ENCODE assay signal across 8 cellular contexts in genomic region chr14:34981743-34982420, GRCh38. TPM values are rescaled to one million over a fixed set of nuclear protein-coding genes. Genes with fewer than 3 reads are reported as not detected.
DNase-seq lines count a peak whose midpoint lies in the region; ATAC-seq and TF ChIP-seq lines count a peak whose summit lies in the region.

No MANE protein-coding gene starts in this region.

- H3K4me2 ChIP-seq in GM23338 = peak overlapping the region; percentile 84

- H3K4me1 Mint-ChIP-seq in GM23338 = peaks cover 18% of the 10 kb centered on the region
- peaks cover 15% of the 10 kb centered on the region for H3K4me1 Mint-ChIP-seq in progenitor cell of endocrine pancreas (ENCODE audit: low read depth)

- H3K4me3 ChIP-seq in GM08714 (ENCODE audit: low read length) (peak overlapping the region; percentile 89), GM23338 (peak overlapping the region; percentile 58)

- no peaks in the 10 kb centered on the region for H4K20me1 ChIP-seq in GM23338 (replicated peaks; ENCODE audit: insufficient read depth)

- H3K27ac ChIP-seq in GM23338 (ENCODE audit: low read depth) (peak overlapping the region; percentile 90), foreskin keratinocyte (peak overlapping the region; percentile 36)

- no peaks in the 10 kb centered on the region for H3K36me3 ChIP-seq in GM23338 (ENCODE audit: insufficient read depth)

- ATAC-seq in GM23338 = peak; percentile 31
- ATAC-seq in foreskin keratinocyte = peak; percentile 6

- H3K27me3 Mint-ChIP-seq in GM23338 (ENCODE audit: insufficient read depth, low read depth, poor library complexity) (peaks cover 10% of the 10 kb centered on the region), progenitor cell of endocrine pancreas (no peaks in the 10 kb centered on the region)

- H3K27me3 ChIP-seq in GM23338 (ENCODE audit: insufficient read depth) (no peaks in the 10 kb centered on the region), foreskin keratinocyte (no peaks in the 10 kb centered on the region)

- TF ChIP-seq CTCF in GM23338 (conservative IDR thresholded peaks at IDR 0.05; ENCODE audit: low read depth in 2 of 2) (peak; percentile 1 to 55; a peak in 2 of 4 replicates), foreskin keratinocyte (conservative IDR thresholded peaks at IDR 0.05) (no peak), progenitor cell of endocrine pancreas (IDR thresholded peaks at IDR 0.05; ENCODE audit: unreplicated experiment) (peak; percentile 28)

- peaks cover 8% of the 10 kb centered on the region; the same call in 1 of the 2 replicates for H3F3A ChIP-seq in GM23338 (replicated peaks; ENCODE audit: low read depth)

- H3K9me2 ChIP-seq in GM23338 (ENCODE audit: insufficient read depth) = no peaks in the 10 kb centered on the region

- H3K4me3 Mint-ChIP-seq in GM23338 = no peak overlapping the region
- H3K4me3 Mint-ChIP-seq in progenitor cell of endocrine pancreas (ENCODE audit: low read depth) = no peak overlapping the region

- H3K9me3 Mint-ChIP-seq in GM23338 (no peaks in the 10 kb centered on the region), progenitor cell of endocrine pancreas (ENCODE audit: low read depth) (no peaks in the 10 kb centered on the region)

- peaks cover 86% of the 10 kb centered on the region for H3K79me2 ChIP-seq in GM23338 (replicated peaks; ENCODE audit: insufficient read depth)

- DNase-seq in GM23338 (ENCODE audit: low spot score) (peak; percentile 43), NCI-H2227 (lab: John Stamatoyannopoulos, UW; ENCODE audit: unreplicated experiment) (peak; percentile 67), activated T-cell treated with anti-CD3 and anti-CD28 coated beads for 48 hours (ENCODE audit: low read depth) (peak; percentile 33), foreskin keratinocyte (peak in 1 of 2 donors; percentile 13), progenitor cell of endocrine pancreas (ENCODE audit: low spot score, unreplicated experiment) (no peak), OCI-M2 (lab: John Stamatoyannopoulos, UW; ENCODE audit: unreplicated experiment) (no peak), NCI-H748 (lab: John Stamatoyannopoulos, UW; ENCODE audit: unreplicated experiment) (no peak)

- H3K4me1 ChIP-seq in GM23338 (ENCODE audit: insufficient read depth) (peaks cover 10% of the 10 kb centered on the region), foreskin keratinocyte (peaks cover 9% of the 10 kb centered on the region)

- H3K27ac Mint-ChIP-seq in GM23338 (no peak overlapping the region), progenitor cell of endocrine pancreas (no peak overlapping the region)

- H3K36me3 Mint-ChIP-seq in GM23338 (ENCODE audit: low read depth) (peaks cover 4% of the 10 kb centered on the region; the same call in 2 of the 3 replicates), progenitor cell of endocrine pancreas (ENCODE audit: insufficient read depth) (peaks cover 1% of the 10 kb centered on the region)

- H2AFZ ChIP-seq in GM23338 = peak overlapping the region; percentile 80

TF ChIP-seq in GM23338, 12 proteins besides CTCF, POLR2A, EP300 and RAD21 (continues in another document):
- TF ChIP-seq POLR2AphosphoS5 (IDR thresholded peaks at IDR 0.05; ENCODE audit: low read depth) (no peak), STAT1 (IDR thresholded peaks at IDR 0.05; ENCODE audit: unreplicated experiment) (no peak), ETS1 (IDR thresholded peaks at IDR 0.05) (no peak), ZNF331 (CRISPR knock-in tag; IDR thresholded peaks at IDR 0.05; ENCODE audit: low read depth) (no peak), REST (IDR thresholded peaks at IDR 0.05; ENCODE audit: unreplicated experiment) (no peak)

RNA-seq across cellular contexts. Expression of gene SRP54, which starts 0.9 kb away (rescaled TPM):
- total RNA-seq in GM23338 (2014; rRNA removed; shearing (Covaris generic)) = 61.6 and 77.5 TPM in 2 replicates
- polyA plus RNA-seq in GM23338 (2016; fragmentation: Nextera tagmentation; extraction: Ambion mirVana) (53.4 and 60.4 TPM in 2 replicates), foreskin keratinocyte (38.0 and 42.0 TPM in 2 replicates)
- total RNA-seq in foreskin keratinocyte (59.6 and 60.8 TPM in 2 replicates), progenitor cell of endocrine pancreas (61.1 and 62.0 TPM in 2 replicates)

Comparison
In these comparisons a context has a peak if more than half of its experiments do, and no peak if none do; other contexts are left out.
1. DNase-seq: peak in GM23338 (single experiment), NCI-H2227 (single experiment) and activated T-cell treated with anti-CD3 and anti-CD28 coated beads for 48 hours (single experiment); none in progenitor cell of endocrine pancreas (single experiment), OCI-M2 (single experiment) and NCI-H748 (single experiment).